In genomic region chr22:42388130-42388797, GRCh38 we compare ENCODE assay signal across 11 cellular contexts. TPM values are rescaled to one million over a fixed set of nuclear protein-coding genes. Genes with fewer than 3 reads are reported as not detected.
A peak's percentile ranks its signal among the peaks of the same experiment; 100 is the strongest.
DNase-seq lines count a peak whose midpoint lies in the region; ATAC-seq and TF ChIP-seq lines count a peak whose summit lies in the region.
"Had no signal": no experiment of that assay in that cellular context is flagged by ENCODE, and none has a peak within 500 bp of the region (broad histone marks: within the 10 kb centered on the region; RNA-seq: fewer than 3 reads in every experiment).

No MANE protein-coding gene starts in this region.

- no peak overlapping the region for H3K4me2 ChIP-seq in PC-3 (ENCODE audit: low read length)

- ATAC-seq in PC-3 (no peak), HG02588 (IDR thresholded peaks at IDR 0.05; ENCODE audit: unreplicated experiment) (no peak)

- no peak overlapping the region for H3K9ac ChIP-seq in PC-3 (ENCODE audit: low read length)

- no peaks in the 10 kb centered on the region for H3K27me3 ChIP-seq in PC-3 (ENCODE audit: low read length)
- H3K27me3 ChIP-seq: brain microvascular endothelial cell, heart left ventricle had no signal

- H2AFZ ChIP-seq in PC-3 (ENCODE audit: low read length) = no peak overlapping the region

- H3K9me3 ChIP-seq in PC-3 (ENCODE audit: low read length) = no peaks in the 10 kb centered on the region
- H3K9me3 ChIP-seq: heart left ventricle had no signal

- no peak overlapping the region for H3K27ac ChIP-seq in PC-3 (ENCODE audit: low read length)
- H3K27ac ChIP-seq: brain microvascular endothelial cell, heart left ventricle had no signal

- H3K79me2 ChIP-seq in PC-3 (ENCODE audit: low read length) = no peaks in the 10 kb centered on the region

- no peaks in the 10 kb centered on the region for H3K9me2 ChIP-seq in PC-3 (replicated peaks; ENCODE audit: low read length)

- no peak overlapping the region for H3K4me3 ChIP-seq in PC-3 (ENCODE audit: low read length)
- H3K4me3 ChIP-seq: heart left ventricle had no signal

- H3K36me3 ChIP-seq in PC-3 (ENCODE audit: low read depth, low read length) = no peaks in the 10 kb centered on the region
- H3K36me3 ChIP-seq: brain microvascular endothelial cell, heart left ventricle had no signal

- POLR2A ChIA-PET in PC-3 (lab: Charles Lee; ENCODE audit: unreplicated experiment) = no interaction called here

- no peaks in the 10 kb centered on the region for H3F3A ChIP-seq in PC-3 (ENCODE audit: low read length, unreplicated experiment)

- CTCF ChIA-PET in PC-3 (lab: Charles Lee) = no interaction called here

- TF ChIP-seq CTCF in PC-3 (conservative IDR thresholded peaks at IDR 0.05; ENCODE audit: low read depth, low read length) = no peak

- DNase-seq in DMS53 treated with DMSO at 0.1 percent for 48 hours (lab: John Stamatoyannopoulos, UW; ENCODE audit: unreplicated experiment) = peak; percentile 55
- peak; percentile 79 for DNase-seq in NCI-H146 treated with DMSO at 0.1 percent for 48 hours (lab: John Stamatoyannopoulos, UW; ENCODE audit: unreplicated experiment)
- DNase-seq in PC-3 = peak; percentile 9
- peak; percentile 58 for DNase-seq in iPS-NIHi7 (ENCODE audit: extremely low spot score)
- DNase-seq in germinal center (ENCODE audit: low spot score) = no peak
- DNase-seq in HUDEP-2 (lab: John Stamatoyannopoulos, UW; ENCODE audit: unreplicated experiment in 76 of 76) = no peak
- DNase-seq in stimulated activated CD4-positive, alpha-beta T cell treated with anti-CD3 and anti-CD28 coated beads, Interleukin-2, amount 100 ng/mL, for 48 hours = no peak
- DNase-seq: activated CD4-positive, alpha-beta T cell treated with anti-CD3 and anti-CD28 coated beads, Interleukin-2, amount 50 U/mL, for 48 hours; brain microvascular endothelial cell had no signal

- intact Hi-C loops in PC-3 (cut with micrococcal nuclease) = no loop called here

- H4K20me1 ChIP-seq in PC-3 (ENCODE audit: low read length) = no peaks in the 10 kb centered on the region

- no TSS peak for BruUV-seq in PC-3 (replicated peaks; lab: Mats Ljungman, UMichigan)

- no peaks in the 10 kb centered on the region for H3K4me1 ChIP-seq in PC-3 (ENCODE audit: insufficient read depth, low read length)
- H3K4me1 ChIP-seq: heart left ventricle had no signal

RNA-seq across cellular contexts. Expression of gene NFAM1, which starts 43.9 kb away (rescaled TPM):
- 0.11 TPM in 1 of 2 replicates, not detected in the other for total RNA-seq in PC-3 (2014; rRNA removed)

Comparison
In these comparisons a context has a peak if more than half of its experiments do, and no peak if none do; other contexts are left out.
1. DNase-seq: peak in DMS53 treated with DMSO at 0.1 percent for 48 hours (single experiment), NCI-H146 treated with DMSO at 0.1 percent for 48 hours (single experiment), PC-3 (single experiment) and iPS-NIHi7 (single experiment); none in germinal center (single experiment), HUDEP-2 (0 of 76) and stimulated activated CD4-positive, alpha-beta T cell treated with anti-CD3 and anti-CD28 coated beads, Interleukin-2, amount 100 ng/mL, for 48 hours (0 of 2).